ENCODE assay signal across 8 cellular contexts in the genomic region with DNA sequence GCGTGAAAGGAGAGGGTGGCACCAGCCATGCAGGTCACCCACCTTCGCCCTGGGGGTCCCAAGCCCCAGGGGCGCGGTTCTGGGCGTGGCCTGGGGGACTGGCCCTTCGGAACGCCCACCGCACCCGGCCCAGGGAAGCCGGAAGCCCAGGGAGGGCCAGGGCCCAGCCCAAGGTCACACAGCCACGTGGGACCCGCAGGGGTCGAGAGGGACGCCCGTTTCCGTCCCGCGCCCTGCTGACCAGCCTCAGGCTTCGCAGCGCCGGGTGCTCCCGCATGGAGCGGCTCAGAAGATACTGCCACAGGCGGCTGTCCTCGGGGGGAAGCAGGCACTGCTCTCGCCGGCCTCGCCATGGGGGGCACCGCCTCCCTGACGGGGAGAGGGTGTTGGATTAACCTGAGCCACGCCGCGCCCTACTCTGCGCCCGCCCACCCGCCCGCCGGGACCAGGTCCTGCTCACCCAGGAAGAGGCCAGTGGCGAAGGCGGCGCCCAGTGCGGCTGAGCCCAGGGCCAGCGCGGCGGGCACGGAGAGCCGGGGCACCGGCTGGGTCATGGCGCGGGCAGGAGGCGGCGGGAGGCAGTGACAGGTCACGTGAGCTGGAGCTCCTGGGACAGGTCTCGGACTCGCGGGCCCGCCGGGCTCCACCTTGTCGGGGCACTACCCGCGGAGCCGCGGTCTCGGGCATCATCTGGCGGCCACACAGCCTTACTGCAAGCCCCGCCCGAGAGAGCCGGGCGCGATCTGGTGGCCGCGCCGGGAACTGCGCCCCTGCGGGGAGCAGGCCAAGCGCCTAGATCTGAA. TPM values are rescaled to one million over a fixed set of nuclear protein-coding genes. Genes with fewer than 3 reads are reported as not detected.
DNase-seq lines count a peak whose midpoint lies in the region; ATAC-seq and TF ChIP-seq lines count a peak whose summit lies in the region.

A gene (minus strand): TSS at position 583 of the 803 bp plus-strand sequence. CDS start 29 bp downstream, at position 554.

- H3K27ac ChIP-seq in cingulate gyrus (ENCODE audit: low read depth, low read length) = peak within 1 kb of the TSS; percentile 60

- DNase-seq in BJ (ENCODE audit: low read depth) (no peak), NCI-H510A treated with DMSO at 0.1 percent for 48 hours (lab: John Stamatoyannopoulos, UW) (peak; percentile 92), left colon (peak; percentile 95)
- peak; percentile 97 for DNase-seq in activated CD4-positive, alpha-beta T cell treated with anti-CD3 and anti-CD28 coated beads for 48 hours
- DNase-seq in stimulated activated CD4-positive, alpha-beta T cell treated with anti-CD3 and anti-CD28 coated beads, Interleukin-1b, Interleukin-23, amount 100 ng/mL, for 4 hours (ENCODE audit: low read depth in 2 of 2) = peak; percentile 91 to 92

- H3K36me3 ChIP-seq in BJ (ENCODE audit: control insufficient read depth, insufficient read depth, low read length) = no peaks in the 10 kb centered on the region; the same call in none of the 2 replicates

- POLR2A ChIA-PET in BJ (lab: Charles Lee) = interaction anchor here (0.6 kb wide), 1 partner anchor 48 kb away, joined by 8 read pairs; no protein-coding TSS in a partner anchor

- H3K27me3 ChIP-seq in BJ (ENCODE audit: control insufficient read depth, insufficient read depth, low read length) = no peaks in the 10 kb centered on the region; the same call in 1 of the 2 replicates

- peak within 1 kb of the TSS; percentile 60 for H3K4me3 ChIP-seq in BJ (ENCODE audit: low read depth, low read length)

- CTCF ChIA-PET in BJ (lab: Yijun Ruan, JAX) = interaction anchor here (0.6 to 14.7 kb wide), 43 partner anchors 10 to 1008 kb away, joined by 3 to 292 read pairs (median 4); a partner anchor contains a TSS

- intact Hi-C loops in left colon (cut with DNase I, micrococcal nuclease) = loop anchor here in 1 of 2 donors (5.0 to 10.0 kb wide), 2 partner anchors 51 to 123 kb away; a partner anchor contains a TSS

- peak; percentile 100 for TF ChIP-seq CTCF in BJ (IDR thresholded peaks at IDR 0.05; ENCODE audit: insufficient read depth, low read depth, low read length)

- ATAC-seq in HG03432 (IDR thresholded peaks at IDR 0.05; ENCODE audit: unreplicated experiment) (peak; percentile 76), left colon (peak; percentile 65)

- TF ChIP-seq POLR2A in GM19099 (IDR thresholded peaks at IDR 0.05; ENCODE audit: extremely low read depth, insufficient read length, low read depth) = peak; percentile 57

RNA-seq across cellular contexts. Expression of the gene that starts here (rescaled TPM):
- polyA plus RNA-seq in BJ (2011; rRNA removed) = 3.1 and 3.3 TPM in 2 replicates
- polyA minus RNA-seq in BJ (2011; rRNA and poly(A)+ RNA removed) = 0.51 and 1.3 TPM in 2 replicates
- 10 to 100 TPM; 81.7 to 82.4 TPM for total RNA-seq in left colon
